Comparison of ENCODE assay signal across 1 cellular context in the genomic region with DNA sequence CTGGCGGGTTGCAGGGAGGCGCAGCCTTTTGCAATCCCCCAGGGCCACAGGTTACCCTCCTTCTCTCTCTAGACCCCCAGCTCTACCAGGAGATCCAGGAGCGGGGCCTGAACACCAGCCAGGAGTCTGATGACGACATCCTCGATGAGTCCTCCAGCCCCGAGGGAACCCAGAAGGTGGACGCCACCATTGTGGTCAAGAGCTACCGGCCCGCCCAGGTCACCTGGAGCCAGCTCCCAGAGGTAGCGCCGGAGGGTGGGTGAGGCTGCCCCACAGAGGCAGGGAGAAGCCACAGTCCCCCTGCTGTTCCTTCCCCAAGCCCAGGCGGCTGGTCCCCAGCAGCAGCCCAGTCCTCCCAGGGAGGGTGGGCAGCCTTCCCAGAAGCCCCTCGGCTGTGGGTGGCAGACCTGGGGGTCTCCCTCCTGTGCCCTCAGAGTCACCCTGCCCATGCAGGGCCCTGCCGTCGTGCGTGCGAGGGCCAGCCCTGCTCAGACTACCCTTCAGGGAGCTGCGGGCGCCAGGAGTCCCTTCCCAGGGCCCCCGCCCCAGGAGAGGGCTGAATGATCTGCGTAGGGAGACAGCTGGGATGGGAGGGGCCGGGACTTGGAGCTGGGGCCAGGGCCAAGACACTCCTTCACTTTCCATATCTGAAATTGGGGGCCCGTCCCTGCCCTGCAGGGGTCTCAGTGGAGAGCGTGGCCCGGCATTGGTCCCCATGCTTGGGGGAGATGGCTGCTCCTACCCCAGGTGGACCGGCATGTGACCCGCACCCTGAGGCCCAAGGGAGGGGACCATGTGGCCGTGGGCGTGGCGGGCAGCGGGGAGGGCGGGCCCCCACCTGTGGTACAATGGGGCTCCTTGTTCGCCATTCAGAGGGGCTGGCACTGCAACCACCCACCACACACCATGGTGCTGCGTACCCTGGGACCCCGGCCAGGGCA.
TF ChIP-seq lines count a peak whose summit lies in the region.

No MANE protein-coding gene starts in this region.

TF ChIP-seq in HEK293, 187 proteins besides CTCF, POLR2A, EP300 and RAD21:
- TF ChIP-seq, protein P1, sequence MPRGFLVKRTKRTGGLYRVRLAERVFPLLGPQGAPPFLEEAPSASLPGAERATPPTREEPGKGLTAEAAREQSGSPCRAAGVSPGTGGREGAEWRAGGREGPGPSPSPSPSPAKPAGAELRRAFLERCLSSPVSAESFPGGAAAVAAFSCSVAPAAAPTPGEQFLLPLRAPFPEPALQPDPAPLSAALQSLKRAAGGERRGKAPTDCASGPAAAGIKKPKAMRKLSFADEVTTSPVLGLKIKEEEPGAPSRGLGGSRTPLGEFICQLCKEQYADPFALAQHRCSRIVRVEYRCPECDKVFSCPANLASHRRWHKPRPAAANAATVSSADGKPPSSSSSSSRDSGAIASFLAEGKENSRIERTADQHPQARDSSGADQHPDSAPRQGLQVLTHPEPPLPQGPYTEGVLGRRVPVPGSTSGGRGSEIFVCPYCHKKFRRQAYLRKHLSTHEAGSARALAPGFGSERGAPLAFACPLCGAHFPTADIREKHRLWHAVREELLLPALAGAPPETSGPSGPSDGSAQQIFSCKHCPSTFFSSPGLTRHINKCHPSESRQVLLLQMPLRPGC (tag by site-specific recombination; IDR thresholded peaks at IDR 0.05), result no peak
- TF ChIP-seq ZNF202 (tag by site-specific recombination; IDR thresholded peaks at IDR 0.05; ENCODE audit: borderline replicate concordance) (no peak), ZIC2 (tag by site-specific recombination; IDR thresholded peaks at IDR 0.05) (0 out of 2 replicates have a peak, but pooled peaks have one; percentile 15), KLF1 (tag by site-specific recombination; IDR thresholded peaks at IDR 0.05) (peak; percentile 61)
- TF ChIP-seq, protein P2, sequence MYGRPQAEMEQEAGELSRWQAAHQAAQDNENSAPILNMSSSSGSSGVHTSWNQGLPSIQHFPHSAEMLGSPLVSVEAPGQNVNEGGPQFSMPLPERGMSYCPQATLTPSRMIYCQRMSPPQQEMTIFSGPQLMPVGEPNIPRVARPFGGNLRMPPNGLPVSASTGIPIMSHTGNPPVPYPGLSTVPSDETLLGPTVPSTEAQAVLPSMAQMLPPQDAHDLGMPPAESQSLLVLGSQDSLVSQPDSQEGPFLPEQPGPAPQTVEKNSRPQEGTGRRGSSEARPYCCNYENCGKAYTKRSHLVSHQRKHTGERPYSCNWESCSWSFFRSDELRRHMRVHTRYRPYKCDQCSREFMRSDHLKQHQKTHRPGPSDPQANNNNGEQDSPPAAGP (tag by site-specific recombination; IDR thresholded peaks at IDR 0.05), result no peak
- TF ChIP-seq, protein P3, sequence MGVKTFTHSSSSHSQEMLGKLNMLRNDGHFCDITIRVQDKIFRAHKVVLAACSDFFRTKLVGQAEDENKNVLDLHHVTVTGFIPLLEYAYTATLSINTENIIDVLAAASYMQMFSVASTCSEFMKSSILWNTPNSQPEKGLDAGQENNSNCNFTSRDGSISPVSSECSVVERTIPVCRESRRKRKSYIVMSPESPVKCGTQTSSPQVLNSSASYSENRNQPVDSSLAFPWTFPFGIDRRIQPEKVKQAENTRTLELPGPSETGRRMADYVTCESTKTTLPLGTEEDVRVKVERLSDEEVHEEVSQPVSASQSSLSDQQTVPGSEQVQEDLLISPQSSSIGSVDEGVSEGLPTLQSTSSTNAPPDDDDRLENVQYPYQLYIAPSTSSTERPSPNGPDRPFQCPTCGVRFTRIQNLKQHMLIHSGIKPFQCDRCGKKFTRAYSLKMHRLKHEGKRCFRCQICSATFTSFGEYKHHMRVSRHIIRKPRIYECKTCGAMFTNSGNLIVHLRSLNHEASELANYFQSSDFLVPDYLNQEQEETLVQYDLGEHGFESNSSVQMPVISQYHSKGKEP (tag by site-specific recombination; IDR thresholded peaks at IDR 0.05), result no peak
